Comparison of ENCODE assay signal across 8 cellular contexts in the genomic region with DNA sequence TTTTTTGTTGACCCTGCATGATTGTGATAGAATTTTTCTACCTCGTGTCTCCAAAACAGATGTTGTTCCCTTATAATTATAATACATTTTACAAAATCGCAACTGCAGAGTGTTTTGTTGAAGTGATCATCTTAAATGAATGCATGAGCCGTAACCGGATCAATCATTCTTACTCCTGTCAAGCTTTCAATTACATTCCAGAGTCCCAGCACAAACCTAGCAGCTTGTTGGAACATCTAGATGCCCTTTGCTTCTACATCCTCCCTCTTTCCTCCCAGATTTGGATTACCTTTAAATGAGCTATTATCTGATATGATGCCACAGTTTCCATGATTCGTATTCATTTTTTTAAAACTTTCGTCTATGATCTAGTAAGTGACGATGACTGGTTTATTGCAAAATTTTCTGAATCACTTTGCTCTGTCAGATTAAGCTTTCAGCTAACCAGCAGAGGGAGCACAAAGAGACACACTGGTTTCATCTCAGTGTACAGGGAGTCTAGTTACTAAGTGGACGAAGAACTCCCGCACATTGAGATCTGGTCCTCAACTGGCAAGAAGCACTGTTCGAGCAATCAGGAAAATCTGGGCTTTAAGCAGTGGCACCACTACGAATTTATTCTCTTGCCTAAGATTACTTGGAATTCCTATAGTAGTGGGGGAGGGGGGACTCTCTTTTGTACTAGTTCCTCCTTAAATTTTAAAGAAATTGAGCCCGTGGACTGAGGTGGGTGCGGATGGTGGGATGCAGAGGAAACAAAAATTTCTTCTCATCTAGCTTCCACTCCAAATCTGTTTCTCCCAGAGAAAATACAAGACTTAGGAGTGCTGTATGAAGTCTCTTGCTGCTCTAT. TPM values are rescaled to one million over a fixed set of nuclear protein-coding genes. Genes with fewer than 3 reads are reported as not detected.
DNase-seq lines count a peak whose midpoint lies in the region; FAIRE-seq and TF ChIP-seq lines count a peak whose summit lies in the region.

No MANE protein-coding gene starts in this region.

- no peak overlapping the region for H2AFZ ChIP-seq in MM.1S (ENCODE audit: low read length)

- no peaks in the 10 kb centered on the region for H3K27me3 ChIP-seq in MM.1S (replicated peaks; ENCODE audit: insufficient read depth, low read length)
- H3K27me3 ChIP-seq in colonic mucosa: no peaks in the 10 kb centered on the region
- H3K27me3 ChIP-seq in liver (ENCODE audit: control insufficient read depth in 4 of 4, insufficient read depth in 4 of 4, low read length in 3 of 4): no peaks in the 10 kb centered on the region
- no peaks in the 10 kb centered on the region for H3K27me3 ChIP-seq in tibial nerve

- H3K4me2 ChIP-seq in MM.1S (ENCODE audit: low read depth, low read length): no peak overlapping the region; the same call in 1 of the 2 replicates

- peak; percentile 25 for DNase-seq in stimulated activated CD4-positive, alpha-beta T cell treated with anti-CD3 and anti-CD28 coated beads, Interleukin-15, amount 100 ng/mL, for 24 hours
- no peak for DNase-seq in stimulated activated CD4-positive, alpha-beta T cell treated with anti-CD3 and anti-CD28 coated beads, Interleukin-2, amount 100 ng/mL, for 48 hours
- peak; percentile 23 for DNase-seq in H54 (ENCODE audit: insufficient read length, low spot score)
- peak; percentile 59 for DNase-seq in MM.1S
- DNase-seq in SIG-M5 (lab: John Stamatoyannopoulos, UW): peak; percentile 30
- DNase-seq in colonic mucosa: peak; percentile 24
- DNase-seq in tibial nerve (ENCODE audit: low spot score in 2 of 2): peak in 1 of 2 donors; percentile 58

- H3K36me3 ChIP-seq in MM.1S (replicated peaks; ENCODE audit: insufficient read depth, low read length) (no peaks in the 10 kb centered on the region), colonic mucosa (no peaks in the 10 kb centered on the region), liver (ENCODE audit: control insufficient read depth in 4 of 4, insufficient read depth in 3 of 4, low read depth in 1 of 4, low read length in 3 of 4) (no peaks in the 10 kb centered on the region), tibial nerve (no peaks in the 10 kb centered on the region)

- peak; percentile 58 for FAIRE-seq in H54 (lab: Jason Lieb, UNC)

- H3K4me3 ChIP-seq in MM.1S (ENCODE audit: low read length) (no peak overlapping the region), colonic mucosa (no peak overlapping the region), liver (ENCODE audit: low read depth in 1 of 3, low read length in 3 of 3) (peak overlapping the region in 1 of 3 donors; percentile 35), tibial nerve (peak overlapping the region in 1 of 4 donors; percentile 16)

- TF ChIP-seq EP300 in tibial nerve (IDR thresholded peaks at IDR 0.05): peak in 1 of 2 donors; percentile 46

- H3K79me2 ChIP-seq in MM.1S (ENCODE audit: low read length): no peaks in the 10 kb centered on the region

- no peaks in the 10 kb centered on the region for H3K9me3 ChIP-seq in MM.1S (replicated peaks; ENCODE audit: insufficient read depth, low read length)
- no peaks in the 10 kb centered on the region for H3K9me3 ChIP-seq in colonic mucosa
- H3K9me3 ChIP-seq in liver (ENCODE audit: control insufficient read depth in 4 of 4, low read length in 3 of 4): no peaks in the 10 kb centered on the region
- no peaks in the 10 kb centered on the region for H3K9me3 ChIP-seq in tibial nerve

- 28% methylated on average over 13 of the region's 13 CpGs for WGBS in liver
- 38 to 40% methylated on average over 13 of the region's 13 CpGs for WGBS in tibial nerve, 2 donors

- peak; percentile 87 to 93 for TF ChIP-seq RAD21 in liver (IDR thresholded peaks at IDR 0.05)

- no peaks in the 10 kb centered on the region for H4K20me1 ChIP-seq in MM.1S (ENCODE audit: insufficient read depth, low read length)

- peak; percentile 55 for TF ChIP-seq CTCF in MM.1S (IDR thresholded peaks at IDR 0.05; ENCODE audit: low read length)
- TF ChIP-seq CTCF in colonic mucosa (IDR thresholded peaks at IDR 0.05): peak; percentile 29
- TF ChIP-seq CTCF in liver (IDR thresholded peaks at IDR 0.05; ENCODE audit: low read depth, low read length, missing input control): peak; percentile 68
- peak; percentile 47 to 81 (median 58) for TF ChIP-seq CTCF in tibial nerve (IDR thresholded peaks at IDR 0.05)

- H3K9me2 ChIP-seq in MM.1S (replicated peaks; ENCODE audit: insufficient read depth, low read length): no peaks in the 10 kb centered on the region

- intact Hi-C loops in colonic mucosa (cut with DNase I): loop anchor here (5.0 kb wide), 2 partner anchors 171 to 471 kb away; no protein-coding TSS in a partner anchor

- TF ChIP-seq POLR2A in H54 (IDR thresholded peaks at IDR 0.05; ENCODE audit: low read depth, low read length): no peak
- TF ChIP-seq POLR2A in tibial nerve (IDR thresholded peaks at IDR 0.05): no peak

- no peaks in the 10 kb centered on the region for H3F3A ChIP-seq in MM.1S (ENCODE audit: insufficient read depth, low read length)

- H3K4me1 ChIP-seq in MM.1S (ENCODE audit: low read length) (no peaks in the 10 kb centered on the region), colonic mucosa (no peaks in the 10 kb centered on the region), liver (ENCODE audit: control insufficient read depth in 4 of 4, insufficient read depth in 4 of 4, low read length in 3 of 4) (peaks cover 6 to 25% (median 12%) of the 10 kb centered on the region in 4 donors), tibial nerve (peaks cover 0 to 5% (median 0%) of the 10 kb centered on the region in 4 donors)

- no peak overlapping the region for H3K27ac ChIP-seq in MM.1S (ENCODE audit: low read length)
- H3K27ac ChIP-seq in colonic mucosa: no peak overlapping the region
- H3K27ac ChIP-seq in liver (ENCODE audit: low read depth in 1 of 2, low read length in 2 of 2): no peak overlapping the region
- no peak overlapping the region for H3K27ac ChIP-seq in tibial nerve

- no peak overlapping the region for H3K9ac ChIP-seq in MM.1S (ENCODE audit: low read length)
- H3K9ac ChIP-seq in colonic mucosa (ENCODE audit: low read depth in 2 of 2, low read length in 2 of 2): no peak overlapping the region
- H3K9ac ChIP-seq in liver (ENCODE audit: low read depth in 1 of 2, low read length in 2 of 2): peak overlapping the region in 1 of 2 donors; percentile 44

TF ChIP-seq in liver, 16 proteins besides CTCF, POLR2A, EP300 and RAD21 (continues in another document):
- TF ChIP-seq GABPA (IDR thresholded peaks at IDR 0.05 in 1 of 2, conservative IDR thresholded peaks at IDR 0.05 in 1 of 2): no peak
- TF ChIP-seq, protein P1, sequence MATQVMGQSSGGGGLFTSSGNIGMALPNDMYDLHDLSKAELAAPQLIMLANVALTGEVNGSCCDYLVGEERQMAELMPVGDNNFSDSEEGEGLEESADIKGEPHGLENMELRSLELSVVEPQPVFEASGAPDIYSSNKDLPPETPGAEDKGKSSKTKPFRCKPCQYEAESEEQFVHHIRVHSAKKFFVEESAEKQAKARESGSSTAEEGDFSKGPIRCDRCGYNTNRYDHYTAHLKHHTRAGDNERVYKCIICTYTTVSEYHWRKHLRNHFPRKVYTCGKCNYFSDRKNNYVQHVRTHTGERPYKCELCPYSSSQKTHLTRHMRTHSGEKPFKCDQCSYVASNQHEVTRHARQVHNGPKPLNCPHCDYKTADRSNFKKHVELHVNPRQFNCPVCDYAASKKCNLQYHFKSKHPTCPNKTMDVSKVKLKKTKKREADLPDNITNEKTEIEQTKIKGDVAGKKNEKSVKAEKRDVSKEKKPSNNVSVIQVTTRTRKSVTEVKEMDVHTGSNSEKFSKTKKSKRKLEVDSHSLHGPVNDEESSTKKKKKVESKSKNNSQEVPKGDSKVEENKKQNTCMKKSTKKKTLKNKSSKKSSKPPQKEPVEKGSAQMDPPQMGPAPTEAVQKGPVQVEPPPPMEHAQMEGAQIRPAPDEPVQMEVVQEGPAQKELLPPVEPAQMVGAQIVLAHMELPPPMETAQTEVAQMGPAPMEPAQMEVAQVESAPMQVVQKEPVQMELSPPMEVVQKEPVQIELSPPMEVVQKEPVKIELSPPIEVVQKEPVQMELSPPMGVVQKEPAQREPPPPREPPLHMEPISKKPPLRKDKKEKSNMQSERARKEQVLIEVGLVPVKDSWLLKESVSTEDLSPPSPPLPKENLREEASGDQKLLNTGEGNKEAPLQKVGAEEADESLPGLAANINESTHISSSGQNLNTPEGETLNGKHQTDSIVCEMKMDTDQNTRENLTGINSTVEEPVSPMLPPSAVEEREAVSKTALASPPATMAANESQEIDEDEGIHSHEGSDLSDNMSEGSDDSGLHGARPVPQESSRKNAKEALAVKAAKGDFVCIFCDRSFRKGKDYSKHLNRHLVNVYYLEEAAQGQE (IDR thresholded peaks at IDR 0.05): no peak
- TF ChIP-seq FOXA2 (IDR thresholded peaks at IDR 0.05): no peak
- no peak for TF ChIP-seq TAF1 (conservative IDR thresholded peaks at IDR 0.05)
- no peak for TF ChIP-seq RXRA (IDR thresholded peaks at IDR 0.05)
- TF ChIP-seq NR2F2 (IDR thresholded peaks at IDR 0.05): no peak
- no peak for TF ChIP-seq HNF4G (IDR thresholded peaks at IDR 0.05)
- TF ChIP-seq YY1 (IDR thresholded peaks at IDR 0.05): no peak
- TF ChIP-seq ATF3 (IDR thresholded peaks at IDR 0.05): no peak
- TF ChIP-seq SP1 (IDR thresholded peaks at IDR 0.05): no peak
- TF ChIP-seq FOXA1 (IDR thresholded peaks at IDR 0.05): no peak
- TF ChIP-seq HNF4A (conservative IDR thresholded peaks at IDR 0.05): peak in 1 of 2 donors; percentile 35
- peak; percentile 28 to 35 for TF ChIP-seq JUND (IDR thresholded peaks at IDR 0.05)
- no peak for TF ChIP-seq EGR1 (IDR thresholded peaks at IDR 0.05; ENCODE audit: low read depth in 2 of 2)

RNA-seq across cellular contexts. Expression of gene TSHR, which starts 40.9 kb away (rescaled TPM):
- total RNA-seq in colonic mucosa (under 1 TPM; 0.11 to 0.25 TPM), liver (under 1 TPM in 1 of 2 donors, not detected in 1; 0.08 TPM), tibial nerve (under 1 TPM in 1 of 4 donors, not detected in 3; 0.84 TPM)
- polyA plus RNA-seq in liver: 1 to 10 TPM in 1 of 2 donors, not detected in 1; 3.2 TPM

RNA-seq across cellular contexts. Expression of gene CEP128, which starts 54.7 kb away (rescaled TPM):
- 10 to 100 TPM in 1 of 2 donors, 1 to 10 TPM in 1; 4.4 to 11.6 TPM for total RNA-seq in colonic mucosa
- 1 to 10 TPM; 2.2 to 3.8 TPM for total RNA-seq in liver
- polyA plus RNA-seq in liver: under 1 TPM; 0.27 to 0.61 TPM
- total RNA-seq in tibial nerve: 10 to 100 TPM in 3 of 4 donors, 1 to 10 TPM in 1; 7.3 to 13.9 (median 12.5) TPM

Comparison
In these comparisons a context has a peak if more than half of its experiments do, and no peak if none do; other contexts are left out.
1. DNase-seq: peak in stimulated activated CD4-positive, alpha-beta T cell treated with anti-CD3 and anti-CD28 coated beads, Interleukin-15, amount 100 ng/mL, for 24 hours (single experiment), H54 (single experiment), MM.1S (single experiment), SIG-M5 (single experiment) and colonic mucosa (single experiment); none in stimulated activated CD4-positive, alpha-beta T cell treated with anti-CD3 and anti-CD28 coated beads, Interleukin-2, amount 100 ng/mL, for 48 hours (0 of 2).
2. Peak in every context shown above with its lines, with median percentiles within 50 percentile points of each other: CTCF ChIP-seq.